In genomic region chr11:59550842-59551650, GRCh38 we compare ENCODE assay signal across 1 cellular context.
TF ChIP-seq lines count a peak whose summit lies in the region.

No MANE protein-coding gene starts in this region.

TF ChIP-seq in GM12878, 131 proteins besides CTCF, POLR2A, EP300 and RAD21 (continued from another document and continues in another):
- TF ChIP-seq, protein P1, sequence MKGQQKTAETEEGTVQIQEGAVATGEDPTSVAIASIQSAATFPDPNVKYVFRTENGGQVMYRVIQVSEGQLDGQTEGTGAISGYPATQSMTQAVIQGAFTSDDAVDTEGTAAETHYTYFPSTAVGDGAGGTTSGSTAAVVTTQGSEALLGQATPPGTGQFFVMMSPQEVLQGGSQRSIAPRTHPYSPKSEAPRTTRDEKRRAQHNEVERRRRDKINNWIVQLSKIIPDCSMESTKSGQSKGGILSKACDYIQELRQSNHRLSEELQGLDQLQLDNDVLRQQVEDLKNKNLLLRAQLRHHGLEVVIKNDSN (IDR thresholded peaks at IDR 0.05; ENCODE audit: borderline replicate concordance, extremely low read length, insufficient read depth, low read depth, low read length), result no peak
- no peak for TF ChIP-seq SUPT20H (IDR thresholded peaks at IDR 0.05; ENCODE audit: borderline replicate concordance, control insufficient read depth, low read depth, low read length)
- peak; percentile 83 for TF ChIP-seq SKIL (IDR thresholded peaks at IDR 0.05; ENCODE audit: low read depth, poor library complexity, severe bottlenecking)
- no peak for TF ChIP-seq ZBED1 (IDR thresholded peaks at IDR 0.05; ENCODE audit: borderline replicate concordance)
- TF ChIP-seq NFXL1 (IDR thresholded peaks at IDR 0.05; ENCODE audit: borderline replicate concordance), result no peak
- peak; percentile 25; the same call in 1 of the 3 replicates for TF ChIP-seq POU2F2 (IDR thresholded peaks at IDR 0.05; ENCODE audit: borderline replicate concordance, low read depth, low read length)
- TF ChIP-seq RUNX3 (IDR thresholded peaks at IDR 0.05; ENCODE audit: low read length), result peak; percentile 70
- TF ChIP-seq STAT1 (conservative IDR thresholded peaks at IDR 0.05), result peak; percentile 52; the same call in 1 of the 2 replicates
- TF ChIP-seq PAX5 (IDR thresholded peaks at IDR 0.05; ENCODE audit: borderline replicate concordance, low read depth, low read length), result no peak
- TF ChIP-seq, protein P2, sequence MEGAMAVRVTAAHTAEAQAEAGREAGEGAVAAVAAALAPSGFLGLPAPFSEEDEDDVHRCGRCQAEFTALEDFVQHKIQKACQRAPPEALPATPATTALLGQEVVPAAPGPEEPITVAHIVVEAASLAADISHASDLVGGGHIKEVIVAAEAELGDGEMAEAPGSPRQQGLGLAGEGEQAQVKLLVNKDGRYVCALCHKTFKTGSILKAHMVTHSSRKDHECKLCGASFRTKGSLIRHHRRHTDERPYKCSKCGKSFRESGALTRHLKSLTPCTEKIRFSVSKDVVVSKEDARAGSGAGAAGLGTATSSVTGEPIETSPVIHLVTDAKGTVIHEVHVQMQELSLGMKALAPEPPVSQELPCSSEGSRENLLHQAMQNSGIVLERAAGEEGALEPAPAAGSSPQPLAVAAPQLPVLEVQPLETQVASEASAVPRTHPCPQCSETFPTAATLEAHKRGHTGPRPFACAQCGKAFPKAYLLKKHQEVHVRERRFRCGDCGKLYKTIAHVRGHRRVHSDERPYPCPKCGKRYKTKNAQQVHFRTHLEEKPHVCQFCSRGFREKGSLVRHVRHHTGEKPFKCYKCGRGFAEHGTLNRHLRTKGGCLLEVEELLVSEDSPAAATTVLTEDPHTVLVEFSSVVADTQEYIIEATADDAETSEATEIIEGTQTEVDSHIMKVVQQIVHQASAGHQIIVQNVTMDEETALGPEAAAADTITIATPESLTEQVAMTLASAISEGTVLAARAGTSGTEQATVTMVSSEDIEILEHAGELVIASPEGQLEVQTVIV (IDR thresholded peaks at IDR 0.05; ENCODE audit: borderline replicate concordance, partially characterized antibody), result no peak
- 0 out of 2 replicates have a peak, but pooled peaks have one; percentile 79 for TF ChIP-seq NBN (IDR thresholded peaks at IDR 0.05)
- no peak for TF ChIP-seq SMC3 (IDR thresholded peaks at IDR 0.05; ENCODE audit: borderline replicate concordance, low read length)
- TF ChIP-seq SREBF2 (IDR thresholded peaks at IDR 0.05; ENCODE audit: low read length), result peak; percentile 85
- no peak for TF ChIP-seq SIX5 (IDR thresholded peaks at IDR 0.05; ENCODE audit: low read depth, low read length, severe bottlenecking)
- peak; percentile 49; the same call in 1 of the 2 replicates for TF ChIP-seq BACH1 (IDR thresholded peaks at IDR 0.05; ENCODE audit: borderline replicate concordance)
- no peak for TF ChIP-seq RBBP5 (conservative IDR thresholded peaks at IDR 0.05)
- TF ChIP-seq, protein P3, sequence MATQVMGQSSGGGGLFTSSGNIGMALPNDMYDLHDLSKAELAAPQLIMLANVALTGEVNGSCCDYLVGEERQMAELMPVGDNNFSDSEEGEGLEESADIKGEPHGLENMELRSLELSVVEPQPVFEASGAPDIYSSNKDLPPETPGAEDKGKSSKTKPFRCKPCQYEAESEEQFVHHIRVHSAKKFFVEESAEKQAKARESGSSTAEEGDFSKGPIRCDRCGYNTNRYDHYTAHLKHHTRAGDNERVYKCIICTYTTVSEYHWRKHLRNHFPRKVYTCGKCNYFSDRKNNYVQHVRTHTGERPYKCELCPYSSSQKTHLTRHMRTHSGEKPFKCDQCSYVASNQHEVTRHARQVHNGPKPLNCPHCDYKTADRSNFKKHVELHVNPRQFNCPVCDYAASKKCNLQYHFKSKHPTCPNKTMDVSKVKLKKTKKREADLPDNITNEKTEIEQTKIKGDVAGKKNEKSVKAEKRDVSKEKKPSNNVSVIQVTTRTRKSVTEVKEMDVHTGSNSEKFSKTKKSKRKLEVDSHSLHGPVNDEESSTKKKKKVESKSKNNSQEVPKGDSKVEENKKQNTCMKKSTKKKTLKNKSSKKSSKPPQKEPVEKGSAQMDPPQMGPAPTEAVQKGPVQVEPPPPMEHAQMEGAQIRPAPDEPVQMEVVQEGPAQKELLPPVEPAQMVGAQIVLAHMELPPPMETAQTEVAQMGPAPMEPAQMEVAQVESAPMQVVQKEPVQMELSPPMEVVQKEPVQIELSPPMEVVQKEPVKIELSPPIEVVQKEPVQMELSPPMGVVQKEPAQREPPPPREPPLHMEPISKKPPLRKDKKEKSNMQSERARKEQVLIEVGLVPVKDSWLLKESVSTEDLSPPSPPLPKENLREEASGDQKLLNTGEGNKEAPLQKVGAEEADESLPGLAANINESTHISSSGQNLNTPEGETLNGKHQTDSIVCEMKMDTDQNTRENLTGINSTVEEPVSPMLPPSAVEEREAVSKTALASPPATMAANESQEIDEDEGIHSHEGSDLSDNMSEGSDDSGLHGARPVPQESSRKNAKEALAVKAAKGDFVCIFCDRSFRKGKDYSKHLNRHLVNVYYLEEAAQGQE (IDR thresholded peaks at IDR 0.05; ENCODE audit: low read depth, low read length), result no peak
- TF ChIP-seq MTA2 (IDR thresholded peaks at IDR 0.05; ENCODE audit: low read depth), result no peak
- TF ChIP-seq LARP7 (IDR thresholded peaks at IDR 0.05), result no peak; the same call in 1 of the 2 replicates
- 0 out of 2 replicates have a peak, but pooled peaks have one; percentile 35 for TF ChIP-seq NFIC (IDR thresholded peaks at IDR 0.05; ENCODE audit: low read depth, low read length)
- TF ChIP-seq JUND (IDR thresholded peaks at IDR 0.05; ENCODE audit: low read depth, low read length), result no peak
- TF ChIP-seq FOXM1 (IDR thresholded peaks at IDR 0.05; ENCODE audit: low read depth, low read length), result 0 out of 2 replicates have a peak, but pooled peaks have one; percentile 13
- TF ChIP-seq SPI1 (IDR thresholded peaks at IDR 0.05; ENCODE audit: borderline replicate concordance, insufficient read depth, low read depth, low read length), result no peak
- no peak for TF ChIP-seq NFYA (IDR thresholded peaks at IDR 0.05; ENCODE audit: borderline replicate concordance, low read depth, low read length)
- TF ChIP-seq SRF (IDR thresholded peaks at IDR 0.05; ENCODE audit: low read depth in 2 of 2, low read length in 2 of 2), result no peak
- TF ChIP-seq ZNF384 (IDR thresholded peaks at IDR 0.05; ENCODE audit: borderline replicate concordance, low read depth, low read length), result no peak
- no peak for TF ChIP-seq HSF1 (IDR thresholded peaks at IDR 0.05; ENCODE audit: low read depth, low read length)
- TF ChIP-seq EZH2 (IDR thresholded peaks at IDR 0.05; ENCODE audit: borderline replicate concordance, control insufficient read depth, low read depth, low read length), result no peak
- 0 out of 2 replicates have a peak, but pooled peaks have one; percentile 13 for TF ChIP-seq EED (IDR thresholded peaks at IDR 0.05; ENCODE audit: low read depth)
- TF ChIP-seq MEF2B (IDR thresholded peaks at IDR 0.05; ENCODE audit: partially characterized antibody, poor library complexity, severe bottlenecking), result peak; percentile 18
- TF ChIP-seq KAT2A (conservative IDR thresholded peaks at IDR 0.05; ENCODE audit: control insufficient read depth, low read depth, low read length), result no peak
- TF ChIP-seq POLR2AphosphoS2 (IDR thresholded peaks at IDR 0.05; ENCODE audit: low read depth, low read length), result no peak
- TF ChIP-seq CHD1 (IDR thresholded peaks at IDR 0.05; ENCODE audit: low read depth, low read length), result peak; percentile 32; the same call in 1 of the 2 replicates
- TF ChIP-seq ZNF207 (IDR thresholded peaks at IDR 0.05; ENCODE audit: borderline replicate concordance), result no peak
- no peak for TF ChIP-seq SREBF1 (IDR thresholded peaks at IDR 0.05; ENCODE audit: low read length)
- TF ChIP-seq TBL1XR1 (IDR thresholded peaks at IDR 0.05; ENCODE audit: low read depth, low read length), result peak; percentile 61
- TF ChIP-seq CHD4 (IDR thresholded peaks at IDR 0.05), result 0 out of 2 replicates have a peak, but pooled peaks have one; percentile 19
- no peak for TF ChIP-seq ZZZ3 (IDR thresholded peaks at IDR 0.05; ENCODE audit: control insufficient read depth, insufficient read length, low read depth)
- TF ChIP-seq STAT3 (IDR thresholded peaks at IDR 0.05; ENCODE audit: low read depth, low read length), result peak; percentile 43; the same call in 1 of the 2 replicates
- TF ChIP-seq YY1 (IDR thresholded peaks at IDR 0.05; ENCODE audit: low read depth, low read length), result peak; percentile 86
- no peak; the same call in 1 of the 2 replicates for TF ChIP-seq FOXK2 (IDR thresholded peaks at IDR 0.05)
- peak; percentile 85 for TF ChIP-seq MXI1 (IDR thresholded peaks at IDR 0.05; ENCODE audit: low read depth, low read length)
- peak; percentile 86 for TF ChIP-seq SMARCA5 (IDR thresholded peaks at IDR 0.05)
- no peak for TF ChIP-seq SUZ12 (IDR thresholded peaks at IDR 0.05; ENCODE audit: unreplicated experiment)
- TF ChIP-seq ZBTB4 (CRISPR knock-in tag; IDR thresholded peaks at IDR 0.05), result no peak
- TF ChIP-seq NR2C2 (IDR thresholded peaks at IDR 0.05; ENCODE audit: borderline replicate concordance, control insufficient read depth, insufficient read length, low read depth), result no peak
- no peak for TF ChIP-seq SMAD5 (IDR thresholded peaks at IDR 0.05; ENCODE audit: low read depth)
- TF ChIP-seq, protein P4, sequence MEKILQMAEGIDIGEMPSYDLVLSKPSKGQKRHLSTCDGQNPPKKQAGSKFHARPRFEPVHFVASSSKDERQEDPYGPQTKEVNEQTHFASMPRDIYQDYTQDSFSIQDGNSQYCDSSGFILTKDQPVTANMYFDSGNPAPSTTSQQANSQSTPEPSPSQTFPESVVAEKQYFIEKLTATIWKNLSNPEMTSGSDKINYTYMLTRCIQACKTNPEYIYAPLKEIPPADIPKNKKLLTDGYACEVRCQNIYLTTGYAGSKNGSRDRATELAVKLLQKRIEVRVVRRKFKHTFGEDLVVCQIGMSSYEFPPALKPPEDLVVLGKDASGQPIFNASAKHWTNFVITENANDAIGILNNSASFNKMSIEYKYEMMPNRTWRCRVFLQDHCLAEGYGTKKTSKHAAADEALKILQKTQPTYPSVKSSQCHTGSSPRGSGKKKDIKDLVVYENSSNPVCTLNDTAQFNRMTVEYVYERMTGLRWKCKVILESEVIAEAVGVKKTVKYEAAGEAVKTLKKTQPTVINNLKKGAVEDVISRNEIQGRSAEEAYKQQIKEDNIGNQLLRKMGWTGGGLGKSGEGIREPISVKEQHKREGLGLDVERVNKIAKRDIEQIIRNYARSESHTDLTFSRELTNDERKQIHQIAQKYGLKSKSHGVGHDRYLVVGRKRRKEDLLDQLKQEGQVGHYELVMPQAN (conservative IDR thresholded peaks at IDR 0.05), result peak; percentile 62
- TF ChIP-seq TCF12 (IDR thresholded peaks at IDR 0.05; ENCODE audit: low read depth, low read length), result no peak
- peak; percentile 82 to 87 for TF ChIP-seq IKZF2 (IDR thresholded peaks at IDR 0.05)
- TF ChIP-seq NR2F1 (conservative IDR thresholded peaks at IDR 0.05), result peak; percentile 51; the same call in 1 of the 2 replicates
